In genomic region chr14:24908592-24909236, GRCh38 we compare ENCODE assay signal across 14 cellular contexts.
"Had no signal": no experiment of that assay in that cellular context is flagged by ENCODE, and none has a peak within 500 bp of the region (broad histone marks: within the 10 kb centered on the region; RNA-seq: fewer than 3 reads in every experiment).

No MANE protein-coding gene starts in this region.

- H3K9me3 Mint-ChIP-seq: stimulated activated naive B cell treated with anti-CD40 and anti-IgM and Interleukin-4, amounts not matched to agents 10 μg/mL and 1 μg/mL and 100 μg/mL, for 72 hours; T-cell; WTC11 had no signal

- DNase-seq: activated CD4-positive, alpha-beta T cell treated with anti-CD3 and anti-CD28 coated beads for 48 hours; activated naive CD4-positive, alpha-beta T cell treated with anti-CD3 and anti-CD28 coated beads, Interleukin-2, amount 50 U/mL, for 16 hours; brain microvascular endothelial cell; cerebellar nuclear complex; dorsolateral prefrontal cortex; immature natural killer cell; stimulated activated CD4-positive, alpha-beta T cell treated with anti-CD3 and anti-CD28 coated beads, Interleukin-1b, Interleukin-23, amount 100 ng/mL, for 48 hours; stimulated activated naive B cell treated with anti-CD40 and anti-IgM and Interleukin-4, amounts not matched to agents 10 μg/mL and 1 μg/mL and 100 μg/mL, for 72 hours; T-cell; transverse colon had no signal

- H3K27ac Mint-ChIP-seq: immature natural killer cell, neural progenitor cell, T-cell, WTC11 had no signal

- H3K27ac ChIP-seq: brain microvascular endothelial cell, neural progenitor cell, parathyroid adenoma, SK-N-MC, transverse colon had no signal

- H3K4me1 Mint-ChIP-seq: immature natural killer cell; neural progenitor cell; stimulated activated naive B cell treated with anti-CD40 and anti-IgM and Interleukin-4, amounts not matched to agents 10 μg/mL and 1 μg/mL and 100 μg/mL, for 72 hours; T-cell; WTC11 had no signal

- ATAC-seq: stimulated activated naive B cell treated with anti-CD40 and anti-IgM and Interleukin-4, amounts not matched to agents 10 μg/mL and 1 μg/mL and 100 μg/mL, for 72 hours; T-cell; WTC11 had no signal

- H3K4me3 Mint-ChIP-seq: immature natural killer cell; neural progenitor cell; stimulated activated naive B cell treated with anti-CD40 and anti-IgM and Interleukin-4, amounts not matched to agents 10 μg/mL and 1 μg/mL and 100 μg/mL, for 72 hours; T-cell; WTC11 had no signal

- H3K36me3 Mint-ChIP-seq: immature natural killer cell; neural progenitor cell; stimulated activated naive B cell treated with anti-CD40 and anti-IgM and Interleukin-4, amounts not matched to agents 10 μg/mL and 1 μg/mL and 100 μg/mL, for 72 hours; T-cell; WTC11 had no signal
